8 cellular contexts compared by ENCODE assay signal in genomic region chr1:145927916-145928647, GRCh38. TPM values are rescaled to one million over a fixed set of nuclear protein-coding genes. Genes with fewer than 3 reads are reported as not detected.
DNase-seq lines count a peak whose midpoint lies in the region; ATAC-seq and TF ChIP-seq lines count a peak whose summit lies in the region.

No MANE protein-coding gene starts in this region.

- no peak for TF ChIP-seq CTCF in GM13976 (IDR thresholded peaks at IDR 0.05; ENCODE audit: borderline replicate concordance, control extremely low read depth, extremely low read depth, insufficient read depth, missing control alignments)

- H3K9me3 Mint-ChIP-seq in activated T-helper 17 cell treated with anti-CD3 and anti-CD28 coated beads, Interleukin-2, amount 50 U/mL, for 72 hours, result no peaks in the 10 kb centered on the region

- DNase-seq in activated gamma-delta T cell treated with Interleukin-2 at 50 U/mL for 16 hours (peak; percentile 8), activated gamma-delta T cell (lab: John Stamatoyannopoulos, UW) (no peak), GM13976 (ENCODE audit: low spot score) (no peak)
- DNase-seq in effector CD8-positive, alpha-beta T cell (lab: John Stamatoyannopoulos, UW), result no peak

- H3K9me3 ChIP-seq in thymus (ENCODE audit: control insufficient read depth), result no peaks in the 10 kb centered on the region

- no peak overlapping the region for H3K4me3 Mint-ChIP-seq in activated T-helper 17 cell treated with anti-CD3 and anti-CD28 coated beads, Interleukin-2, amount 50 U/mL, for 72 hours

- H3K27me3 ChIP-seq in layer of hippocampus (ENCODE audit: control insufficient read depth, insufficient read depth, low read length) (no peaks in the 10 kb centered on the region), thymus (ENCODE audit: control insufficient read depth, insufficient read depth) (no peaks in the 10 kb centered on the region)

- ATAC-seq in activated T-helper 17 cell treated with anti-CD3 and anti-CD28 coated beads, Interleukin-2, amount 50 U/mL, for 72 hours (replicated peaks), result no peak
- no peak for ATAC-seq in HG03175 (IDR thresholded peaks at IDR 0.05; ENCODE audit: unreplicated experiment)

- WGBS in thymus, result 71% methylated on average over 20 of the region's 20 CpGs

- peak overlapping the region; percentile 93 for H3K4me3 ChIP-seq in thymus (ENCODE audit: low read length)

- H3K27ac ChIP-seq in layer of hippocampus (ENCODE audit: low read depth, low read length), result peak overlapping the region; percentile 96
- peak overlapping the region; percentile 97 for H3K27ac ChIP-seq in thymus (ENCODE audit: low read depth)

- in situ Hi-C loops in GM13976 (cut with MboI; ENCODE audit: low sequenced_read_pairs, unreplicated experiment), result no loop called here

- H3K4me1 ChIP-seq in thymus (ENCODE audit: control insufficient read depth, insufficient read depth, low read length), result peaks cover 4% of the 10 kb centered on the region

- peaks cover 10% of the 10 kb centered on the region for H3K36me3 ChIP-seq in thymus (ENCODE audit: control insufficient read depth, insufficient read depth)

- H3K36me3 Mint-ChIP-seq in activated T-helper 17 cell treated with anti-CD3 and anti-CD28 coated beads, Interleukin-2, amount 50 U/mL, for 72 hours (ENCODE audit: low read depth), result peaks cover 28% of the 10 kb centered on the region

- no peaks in the 10 kb centered on the region for H3K27me3 Mint-ChIP-seq in activated T-helper 17 cell treated with anti-CD3 and anti-CD28 coated beads, Interleukin-2, amount 50 U/mL, for 72 hours

- H3K27ac Mint-ChIP-seq in activated T-helper 17 cell treated with anti-CD3 and anti-CD28 coated beads, Interleukin-2, amount 50 U/mL, for 72 hours, result peak overlapping the region; percentile 58

- H3K4me1 Mint-ChIP-seq in activated T-helper 17 cell treated with anti-CD3 and anti-CD28 coated beads, Interleukin-2, amount 50 U/mL, for 72 hours, result peaks cover 7% of the 10 kb centered on the region

RNA-seq across cellular contexts. Expression of gene RBM8A, which starts 0.8 kb away (rescaled TPM):
- 100 to 1,000 TPM; 222 to 275 TPM for total RNA-seq in activated T-helper 17 cell treated with anti-CD3 and anti-CD28 coated beads, Interleukin-2, amount 50 U/mL, for 72 hours
- polyA plus RNA-seq in thymus, result 112 TPM

RNA-seq across cellular contexts. Expression of gene PEX11B, which starts 9.6 kb away (rescaled TPM):
- total RNA-seq in activated T-helper 17 cell treated with anti-CD3 and anti-CD28 coated beads, Interleukin-2, amount 50 U/mL, for 72 hours, result 10 to 100 TPM; 23.6 to 25.2 TPM
- polyA plus RNA-seq in thymus, result 38.1 TPM

RNA-seq across cellular contexts. Expression of gene ITGA10, which starts 18.2 kb away (rescaled TPM):
- total RNA-seq in activated T-helper 17 cell treated with anti-CD3 and anti-CD28 coated beads, Interleukin-2, amount 50 U/mL, for 72 hours, result 1 to 10 TPM; 1.6 to 2.9 TPM
- polyA plus RNA-seq in thymus, result 10.3 TPM

RNA-seq across cellular contexts. Expression of gene LIX1L, which starts 29.7 kb away (rescaled TPM):
- 10 to 100 TPM; 43.4 to 61.2 TPM for total RNA-seq in activated T-helper 17 cell treated with anti-CD3 and anti-CD28 coated beads, Interleukin-2, amount 50 U/mL, for 72 hours
- polyA plus RNA-seq in thymus, result 22.0 TPM

RNA-seq across cellular contexts. Expression of gene ANKRD34A, which starts 36.3 kb away (rescaled TPM):
- total RNA-seq in activated T-helper 17 cell treated with anti-CD3 and anti-CD28 coated beads, Interleukin-2, amount 50 U/mL, for 72 hours, result 1 to 10 TPM; 4.6 to 4.8 TPM
- 0.89 TPM for polyA plus RNA-seq in thymus
